Comparison of ENCODE assay signal across 12 cellular contexts in the genomic region with DNA sequence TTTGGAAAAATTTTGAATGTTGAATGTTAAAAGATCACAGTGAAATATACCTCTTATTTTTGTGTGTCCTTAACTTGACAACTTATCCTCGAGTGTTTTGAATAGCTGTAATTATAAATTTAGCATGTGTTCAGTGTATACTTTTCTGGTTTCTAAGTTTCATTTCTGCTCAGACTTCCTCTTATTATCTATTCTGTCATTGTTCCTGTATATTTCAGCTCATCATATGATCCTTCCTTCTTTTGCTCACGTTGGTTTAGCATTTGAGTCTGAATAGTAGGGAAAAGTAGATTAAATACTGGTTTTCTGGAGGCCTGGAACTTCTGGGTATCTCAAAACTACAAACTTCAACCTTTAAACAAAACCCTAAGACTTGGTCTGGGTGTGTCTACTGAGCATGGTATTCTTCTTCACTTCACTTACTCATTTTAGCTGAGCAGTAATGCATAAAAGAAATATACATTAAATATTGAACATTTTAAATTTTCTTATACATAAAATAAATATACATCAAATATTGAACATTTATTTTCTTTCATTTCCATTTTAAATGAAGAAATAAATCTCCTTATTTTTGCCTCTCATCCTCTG. TPM values are rescaled to one million over a fixed set of nuclear protein-coding genes. Genes with fewer than 3 reads are reported as not detected.
DNase-seq lines count a peak whose midpoint lies in the region; ATAC-seq and TF ChIP-seq lines count a peak whose summit lies in the region.
"Had no signal": no experiment of that assay in that cellular context is flagged by ENCODE, and none has a peak within 500 bp of the region (broad histone marks: within the 10 kb centered on the region; RNA-seq: fewer than 3 reads in every experiment).

No MANE protein-coding gene starts in this region.

- peak overlapping the region; percentile 46 for H3K4me3 Mint-ChIP-seq in activated naive CD8-positive, alpha-beta T cell
- H3K4me3 Mint-ChIP-seq: nephron had no signal

- no peak for TF ChIP-seq CTCF in GM12864 (IDR thresholded peaks at IDR 0.05; ENCODE audit: low read depth, low read length, missing control alignments)
- no peak for TF ChIP-seq CTCF in esophagus muscularis mucosa (IDR thresholded peaks at IDR 0.05)
- no peak for TF ChIP-seq CTCF in lower lobe of right lung (IDR thresholded peaks at IDR 0.05)

- peaks cover 12% of the 10 kb centered on the region for H3K9me3 Mint-ChIP-seq in activated naive CD8-positive, alpha-beta T cell (ENCODE audit: low read depth)

- no peak for TF ChIP-seq EP300 in esophagus muscularis mucosa (IDR thresholded peaks at IDR 0.05)

- H3K27ac ChIP-seq in esophagus muscularis mucosa (replicated peaks in 1 of 4), result no peak overlapping the region
- no peak overlapping the region for H3K27ac ChIP-seq in lower lobe of right lung

- 38% methylated on average over 2 of the region's 2 CpGs for WGBS in esophagus muscularis mucosa

- H3K27me3 ChIP-seq in esophagus muscularis mucosa (no peaks in the 10 kb centered on the region), lower lobe of right lung (ENCODE audit: low read depth) (no peaks in the 10 kb centered on the region)

- peaks cover 2% of the 10 kb centered on the region for H3K36me3 Mint-ChIP-seq in activated naive CD8-positive, alpha-beta T cell

- H3K4me3 ChIP-seq in GM12864 (ENCODE audit: low read depth, low read length), result no peak overlapping the region
- no peak overlapping the region for H3K4me3 ChIP-seq in esophagus muscularis mucosa
- H3K4me3 ChIP-seq in lower lobe of right lung, result no peak overlapping the region

- peak overlapping the region; percentile 69 for H3K27ac Mint-ChIP-seq in activated naive CD8-positive, alpha-beta T cell
- H3K27ac Mint-ChIP-seq: nephron had no signal

- H3K4me1 ChIP-seq in esophagus muscularis mucosa, result no peaks in the 10 kb centered on the region
- H3K4me1 ChIP-seq in lower lobe of right lung, result no peaks in the 10 kb centered on the region

- ATAC-seq in GM21367 (IDR thresholded peaks at IDR 0.05; ENCODE audit: unreplicated experiment) (peak; percentile 89), HG03439 (IDR thresholded peaks at IDR 0.05; ENCODE audit: unreplicated experiment) (peak; percentile 75), lower lobe of right lung (no peak)

- DNase-seq in GM12864 (ENCODE audit: low read depth) (peak; percentile 18), esophagus muscularis mucosa (ENCODE audit: extremely low spot score) (no peak), NCI-H510A treated with DMSO at 0.1 percent for 48 hours (lab: John Stamatoyannopoulos, UW) (no peak), lower lobe of right lung (no peak), NCI-H2107 (lab: John Stamatoyannopoulos, UW) (no peak)
- DNase-seq: activated effector memory CD4-positive, alpha-beta T cell treated with anti-CD3 and anti-CD28 coated beads, Interleukin-2, amount 50 U/mL, for 16 hours; DMS79 treated with DMSO at 0.1 percent for 48 hours; NCI-H526 had no signal

- H3K36me3 ChIP-seq in esophagus muscularis mucosa (no peaks in the 10 kb centered on the region), lower lobe of right lung (no peaks in the 10 kb centered on the region)

- TF ChIP-seq POLR2A in esophagus muscularis mucosa (IDR thresholded peaks at IDR 0.05; ENCODE audit: low read depth), result no peak

- intact Hi-C loops in esophagus muscularis mucosa (cut with DNase I) (no loop called here), lower lobe of right lung (cut with DNase I) (no loop called here)

- H3K9me3 ChIP-seq in esophagus muscularis mucosa, result no peaks in the 10 kb centered on the region
- no peaks in the 10 kb centered on the region for H3K9me3 ChIP-seq in lower lobe of right lung

- peaks cover 50% of the 10 kb centered on the region for H3K4me1 Mint-ChIP-seq in activated naive CD8-positive, alpha-beta T cell (ENCODE audit: low read depth)
- H3K4me1 Mint-ChIP-seq: nephron had no signal

- H3K27me3 Mint-ChIP-seq in activated naive CD8-positive, alpha-beta T cell, result no peaks in the 10 kb centered on the region

RNA-seq across cellular contexts. Expression of a gene that starts 3.3 kb away (rescaled TPM):
- not detected for total RNA-seq in esophagus muscularis mucosa
- not detected for total RNA-seq in lower lobe of right lung

Comparison
In these comparisons a context has a peak if more than half of its experiments do, and no peak if none do; other contexts are left out.
1. ATAC-seq: peak in GM21367 (single experiment) and HG03439 (single experiment); none in lower lobe of right lung (0 of 2).